In genomic region chr9:7033611-7034010, GRCh38 we compare ENCODE assay signal across 26 cellular contexts.
"Had no signal": no experiment of that assay in that cellular context is flagged by ENCODE, and none has a peak within 500 bp of the region (broad histone marks: within the 10 kb centered on the region; RNA-seq: fewer than 3 reads in every experiment).

No MANE protein-coding gene starts in this region.

- H3K9ac ChIP-seq: SK-N-SH had no signal

- H3K36me3 ChIP-seq: brain microvascular endothelial cell had no signal

- H3K9me3 ChIP-seq: SK-N-SH had no signal

- H3K27me3 ChIP-seq: brain microvascular endothelial cell had no signal

- DNase-seq: activated CD4-positive, alpha-beta T cell treated with anti-CD3 and anti-CD28 coated beads for 48 hours; activated CD4-positive, alpha-beta T cell treated with anti-CD3 and anti-CD28 coated beads, Interleukin-2, amount 50 U/mL, for 48 hours; activated CD4-positive, CD25-positive, alpha-beta regulatory T cell treated with anti-CD3 and anti-CD28 coated beads, Interleukin-2, amount 50 U/mL, for 72 hours; activated CD8-positive, alpha-beta memory T cell treated with anti-CD3 and anti-CD28 coated beads, Interleukin-2, amount 10 ng/mL, durations not matched to agents 7 days and 5 days; activated gamma-delta T cell treated with Interleukin-2 at 50 U/mL for 16 hours; activated naive CD4-positive, alpha-beta T cell treated with anti-CD3 and anti-CD28 coated beads, Interleukin-2, amount 50 U/mL, for 16 hours; activated naive CD8-positive, alpha-beta T cell treated with anti-CD3 and anti-CD28 coated beads, Interleukin-2, amount 10 ng/mL, durations not matched to agents 7 days and 5 days; activated T-cell treated with anti-CD3 and anti-CD28 coated beads, Interleukin-2, amount 50 U/mL, for 24 hours; amygdala; brain microvascular endothelial cell; cerebellar nuclear complex; IMR-90; Kasumi-1; KBM-7; NCI-H1105 treated with DMSO at 0.1 percent for 48 hours; NCI-H1436 treated with DMSO at 0.1 percent for 48 hours; NCI-H187 treated with DMSO at 0.1 percent for 48 hours; NCI-H2081 treated with DMSO at 0.1 percent for 48 hours; NCI-H2171 treated with DMSO at 0.1 percent for 48 hours; NCI-H226; NCI-H510A treated with DMSO at 0.1 percent for 48 hours; NCI-H69; NK-92 treated with Interleukin-12 subunit alpha and Interleukin-12 subunit beta, amount 100 ng/mL, for 24 hours; OCI-M1; RPMI8226; SK-N-SH had no signal

- H3K27ac ChIP-seq: brain microvascular endothelial cell had no signal
